Comparison of ENCODE assay signal across 12 cellular contexts in the genomic region with DNA sequence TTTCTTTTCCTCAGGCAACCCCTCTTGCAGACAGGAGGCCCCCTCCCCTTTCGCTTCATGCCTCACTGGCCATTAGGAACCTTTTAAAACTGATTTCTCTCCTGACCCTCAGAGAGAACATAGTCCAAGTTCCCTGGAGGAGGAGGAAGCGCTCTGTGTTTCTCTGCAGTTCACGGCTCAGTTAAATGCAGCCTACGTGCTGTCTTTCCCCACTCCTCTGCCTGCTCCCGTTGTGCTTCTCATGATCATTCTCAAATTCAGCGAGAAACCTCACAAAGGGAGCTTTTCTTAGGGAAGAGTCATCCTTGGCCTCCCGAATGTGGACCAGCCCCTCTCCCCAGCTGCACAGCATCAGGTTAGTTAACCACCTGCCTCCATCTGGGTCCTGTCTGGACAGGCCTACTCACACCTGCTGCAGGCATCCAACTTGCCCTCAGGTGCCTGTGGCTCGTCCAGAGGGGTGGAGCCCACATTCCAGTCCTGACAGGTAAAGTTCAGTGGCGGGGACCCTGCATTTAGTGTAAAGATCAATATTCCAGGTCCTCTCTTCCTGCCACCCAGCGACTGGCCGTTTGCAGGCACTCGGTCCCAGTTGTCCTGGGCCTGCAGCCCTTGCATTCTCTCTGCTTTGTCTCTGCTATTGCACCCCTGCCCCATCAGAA. TPM values are rescaled to one million over a fixed set of nuclear protein-coding genes. Genes with fewer than 3 reads are reported as not detected.
DNase-seq lines count a peak whose midpoint lies in the region; ATAC-seq, FAIRE-seq and TF ChIP-seq lines count a peak whose summit lies in the region.
"Had no signal": no experiment of that assay in that cellular context is flagged by ENCODE, and none has a peak within 500 bp of the region (broad histone marks: within the 10 kb centered on the region; RNA-seq: fewer than 3 reads in every experiment).

No MANE protein-coding gene starts in this region.

- no peak for FAIRE-seq in astrocyte (lab: Jason Lieb, UNC)
- FAIRE-seq: endometrium had no signal

- no peak for ATAC-seq in right cardiac atrium
- no peak for ATAC-seq in left lobe of liver
- ATAC-seq in GM18520 (IDR thresholded peaks at IDR 0.05; ENCODE audit: unreplicated experiment): no peak
- no peak for ATAC-seq in HG03025 (IDR thresholded peaks at IDR 0.05; ENCODE audit: low FRiP score, unreplicated experiment)

- intact Hi-C loops in right cardiac atrium (cut with DNase I) (no loop called here), vagina (cut with DNase I) (no loop called here)

- peak overlapping the region; percentile 43 for H2AFZ ChIP-seq in astrocyte (ENCODE audit: low read depth, low read length)

- H3K27me3 Mint-ChIP-seq in astrocyte (ENCODE audit: low read depth, unreplicated experiment): peaks cover 9% of the 10 kb centered on the region

- TF ChIP-seq POLR2A in vagina (IDR thresholded peaks at IDR 0.05): no peak

- TF ChIP-seq CTCF in right atrium auricular region (IDR thresholded peaks at IDR 0.05) (no peak), astrocyte (IDR thresholded peaks at IDR 0.05; ENCODE audit: insufficient read depth, low read depth, low read length) (no peak), vagina (IDR thresholded peaks at IDR 0.05) (no peak)

- H3K36me3 ChIP-seq in right atrium auricular region: no peaks in the 10 kb centered on the region
- no peaks in the 10 kb centered on the region for H3K36me3 ChIP-seq in astrocyte (ENCODE audit: insufficient read depth, low read length)
- no peaks in the 10 kb centered on the region for H3K36me3 ChIP-seq in vagina

- no peak for DNase-seq in right atrium auricular region (ENCODE audit: low spot score)
- DNase-seq in right cardiac atrium: no peak
- DNase-seq in astrocyte (ENCODE audit: low read depth): no peak
- DNase-seq in left lobe of liver (ENCODE audit: low spot score): peak; percentile 38
- no peak for DNase-seq in vagina (ENCODE audit: extremely low spot score in 2 of 2)
- DNase-seq in kidney glomerular epithelial cell (lab: John Stamatoyannopoulos, UW): no peak
- DNase-seq: KG1 had no signal

- peaks cover 5% of the 10 kb centered on the region for H4K20me1 ChIP-seq in astrocyte (ENCODE audit: insufficient read depth, low read length)

- H3K79me2 ChIP-seq in astrocyte (ENCODE audit: insufficient read depth, low read length): peaks cover 6% of the 10 kb centered on the region

- H3K4me3 Mint-ChIP-seq in astrocyte (ENCODE audit: unreplicated experiment): no peak overlapping the region

- WGBS in right cardiac atrium: 81% methylated on average over 12 of the region's 12 CpGs

- H3K36me3 Mint-ChIP-seq in astrocyte (ENCODE audit: low read depth, unreplicated experiment): no peaks in the 10 kb centered on the region

- peak overlapping the region; percentile 57 to 60 for H3K27ac ChIP-seq in right atrium auricular region
- H3K27ac ChIP-seq in right cardiac atrium (ENCODE audit: low read length): no peak overlapping the region
- no peak overlapping the region for H3K27ac ChIP-seq in astrocyte (ENCODE audit: low read depth, low read length)
- H3K27ac ChIP-seq in vagina: peak overlapping the region; percentile 56

- H3K4me1 ChIP-seq in right atrium auricular region (peaks cover 0 to 35% of the 10 kb centered on the region in 2 donors), right cardiac atrium (ENCODE audit: control insufficient read depth, insufficient read depth, low read length) (peaks cover 13% of the 10 kb centered on the region), astrocyte (ENCODE audit: insufficient read depth, low read length) (peaks cover 33% of the 10 kb centered on the region), vagina (peaks cover 37% of the 10 kb centered on the region)

- no peak overlapping the region for H3K9ac ChIP-seq in astrocyte (ENCODE audit: low read length)

- H3K4me3 ChIP-seq in right atrium auricular region (no peak overlapping the region), right cardiac atrium (ENCODE audit: low read length) (no peak overlapping the region), astrocyte (ENCODE audit: insufficient read depth, low read depth, low read length) (no peak overlapping the region), vagina (no peak overlapping the region)

- H3K4me1 Mint-ChIP-seq in astrocyte (ENCODE audit: low read depth, unreplicated experiment): peaks cover 36% of the 10 kb centered on the region

- H3K4me2 ChIP-seq in astrocyte (ENCODE audit: low read length): peak overlapping the region; percentile 69

- H3K9me3 Mint-ChIP-seq in astrocyte (ENCODE audit: unreplicated experiment): no peaks in the 10 kb centered on the region

- no peak overlapping the region for H3K27ac Mint-ChIP-seq in astrocyte (ENCODE audit: unreplicated experiment)

- H3K27me3 ChIP-seq in right atrium auricular region: no peaks in the 10 kb centered on the region
- no peaks in the 10 kb centered on the region for H3K27me3 ChIP-seq in right cardiac atrium (ENCODE audit: control insufficient read depth, insufficient read depth)
- H3K27me3 ChIP-seq in astrocyte (ENCODE audit: insufficient read depth, low read length): no peaks in the 10 kb centered on the region
- H3K27me3 ChIP-seq in vagina: no peaks in the 10 kb centered on the region

- no peaks in the 10 kb centered on the region for H3K9me3 ChIP-seq in right atrium auricular region
- no peaks in the 10 kb centered on the region for H3K9me3 ChIP-seq in right cardiac atrium (ENCODE audit: control insufficient read depth, low read length)
- H3K9me3 ChIP-seq in astrocyte (ENCODE audit: insufficient read depth, low read depth, low read length): no peaks in the 10 kb centered on the region
- no peaks in the 10 kb centered on the region for H3K9me3 ChIP-seq in vagina

RNA-seq across cellular contexts. Expression of a gene that starts 14.8 kb away (rescaled TPM):
- total RNA-seq in right atrium auricular region (10 to 100 TPM; 76.3 to 78.3 TPM), right cardiac atrium (10 to 100 TPM; 40.5 to 49.7 (median 42.9) TPM), astrocyte (34.9 and 89.8 TPM in 2 replicates), left lobe of liver (83.1 TPM), vagina (116 TPM)
- 46.1 TPM for polyA plus RNA-seq in right cardiac atrium

RNA-seq across cellular contexts. Expression of a gene that starts 21.7 kb away (rescaled TPM):
- total RNA-seq in right atrium auricular region (not detected), right cardiac atrium (not detected), astrocyte (not detected in 2 replicates), left lobe of liver (not detected), vagina (not detected)
- not detected for polyA plus RNA-seq in right cardiac atrium
- total RNA-seq: RPMI7951, skeletal muscle tissue had no signal

Comparison
In these comparisons a context has a peak if more than half of its experiments do, and no peak if none do; other contexts are left out.
1. H3K27ac ChIP-seq: peak in right atrium auricular region (2 of 2) and vagina (single experiment); none in right cardiac atrium (single experiment) and astrocyte (single experiment).